27 cellular contexts compared by ENCODE assay signal in the genomic region with DNA sequence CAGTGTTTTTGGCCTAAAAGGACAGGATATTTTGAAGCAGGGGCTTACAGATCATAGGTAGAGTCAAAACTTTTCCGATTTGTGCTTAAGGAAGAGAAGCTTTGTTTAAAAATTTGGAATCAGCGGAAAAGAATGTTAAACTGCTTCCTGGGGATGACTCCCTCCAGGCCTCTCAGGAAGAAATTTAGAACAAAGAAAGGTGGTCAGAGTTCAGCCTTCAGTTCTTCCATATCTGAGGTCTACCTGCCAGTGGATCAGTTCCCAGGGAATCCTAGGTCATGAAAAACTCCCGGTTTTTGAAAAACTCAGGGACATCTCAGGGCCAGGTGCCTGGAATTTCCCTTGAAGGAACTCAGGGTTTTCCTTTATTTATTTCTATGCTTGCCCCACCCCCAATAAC.
DNase-seq lines count a peak whose midpoint lies in the region; ATAC-seq and TF ChIP-seq lines count a peak whose summit lies in the region.
"Had no signal": no experiment of that assay in that cellular context is flagged by ENCODE, and none has a peak within 500 bp of the region (broad histone marks: within the 10 kb centered on the region; RNA-seq: fewer than 3 reads in every experiment).

No MANE protein-coding gene starts in this region.

- H3K27ac Mint-ChIP-seq in WTC11, result peak overlapping the region; percentile 92
- H3K27ac Mint-ChIP-seq: IgD-negative memory B cell; natural killer cell treated with Interleukin-12 subunit alpha and Interleukin-12 subunit beta and Interleukin-15 and Interleukin-18, amount 100 ng/mL, for 72 hours; T-helper 2 cell treated with Interferon-gamma antibody and Interleukin-4, amounts not matched to agents 5 μg/mL and 100 μg/mL, for 36 hours; type B pancreatic cell had no signal

- H3K4me3 ChIP-seq in heart left ventricle (no peak overlapping the region), iPS-20b (ENCODE audit: low read length) (peak overlapping the region; percentile 8; the same call in 1 of the 2 replicates), spleen (no peak overlapping the region)
- H3K4me3 ChIP-seq: GM12878, MG63, right lobe of liver had no signal

- TF ChIP-seq CTCF in heart left ventricle (IDR thresholded peaks at IDR 0.05) (no peak), WTC11 (IDR thresholded peaks at IDR 0.05) (no peak), spleen (IDR thresholded peaks at IDR 0.05 in 8 of 11, conservative IDR thresholded peaks at IDR 0.05 in 3 of 11) (no peak)

- no peaks in the 10 kb centered on the region for H3K36me3 ChIP-seq in heart left ventricle
- H3K36me3 ChIP-seq in iPS-20b (ENCODE audit: insufficient read depth, low read depth, low read length), result no peaks in the 10 kb centered on the region
- H3K36me3 ChIP-seq in spleen, result peaks cover 0 to 5% (median 0%) of the 10 kb centered on the region in 6 donors
- H3K36me3 ChIP-seq: MG63, right lobe of liver had no signal

- H3K27me3 ChIP-seq in heart left ventricle (no peaks in the 10 kb centered on the region), iPS-20b (ENCODE audit: insufficient read depth, low read length) (no peaks in the 10 kb centered on the region), spleen (replicated peaks in 1 of 7) (no peaks in the 10 kb centered on the region)
- H3K27me3 ChIP-seq: MG63, right lobe of liver had no signal

- H3K36me3 Mint-ChIP-seq in WTC11, result no peaks in the 10 kb centered on the region
- H3K36me3 Mint-ChIP-seq: CD8-positive, alpha-beta memory T cell; natural killer cell treated with Interleukin-12 subunit alpha and Interleukin-12 subunit beta and Interleukin-15 and Interleukin-18, amount 100 ng/mL, for 72 hours had no signal

- CTCF ChIA-PET in WTC11 (lab: Charles Lee), result interaction anchor here (1.0 kb wide), 1 partner anchor 42 kb away, joined by 4 read pairs; no protein-coding TSS in a partner anchor

- H3K9ac ChIP-seq in iPS-20b (ENCODE audit: low read depth, low read length), result peak overlapping the region; percentile 80; the same call in 1 of the 2 replicates
- H3K9ac ChIP-seq: parathyroid adenoma, SK-N-SH had no signal

- H3K27ac ChIP-seq in heart left ventricle, result peak overlapping the region in 8 of 12 donors; percentile 10 to 50 (median 30)
- peak overlapping the region; percentile 59 for H3K27ac ChIP-seq in iPS-20b (ENCODE audit: low read length)
- peak overlapping the region in 5 of 8 donors; percentile 1 to 40 (median 31) for H3K27ac ChIP-seq in spleen
- H3K27ac ChIP-seq: parathyroid adenoma, right lobe of liver had no signal

- H3K4me3 Mint-ChIP-seq in WTC11, result peak overlapping the region; percentile 30
- H3K4me3 Mint-ChIP-seq: CD8-positive, alpha-beta memory T cell; IgD-negative memory B cell; natural killer cell treated with Interleukin-12 subunit alpha and Interleukin-12 subunit beta and Interleukin-15 and Interleukin-18, amount 100 ng/mL, for 72 hours; T-helper 2 cell treated with Interferon-gamma antibody and Interleukin-4, amounts not matched to agents 5 μg/mL and 100 μg/mL, for 36 hours; type B pancreatic cell had no signal

- no peaks in the 10 kb centered on the region for H3K9me3 Mint-ChIP-seq in WTC11
- H3K9me3 Mint-ChIP-seq: CD8-positive, alpha-beta memory T cell; IgD-negative memory B cell; natural killer cell treated with Interleukin-12 subunit alpha and Interleukin-12 subunit beta and Interleukin-15 and Interleukin-18, amount 100 ng/mL, for 72 hours; T-helper 2 cell treated with Interferon-gamma antibody and Interleukin-4, amounts not matched to agents 5 μg/mL and 100 μg/mL, for 36 hours; type B pancreatic cell had no signal

- H3K4me1 Mint-ChIP-seq in WTC11, result peaks cover 54% of the 10 kb centered on the region

- H3K4me1 ChIP-seq in heart left ventricle (peaks cover 0 to 30% (median 11%) of the 10 kb centered on the region in 12 donors), iPS-20b (ENCODE audit: insufficient read depth, low read length) (peaks cover 44% of the 10 kb centered on the region), spleen (peaks cover 0 to 15% (median 5%) of the 10 kb centered on the region in 6 donors)
- H3K4me1 ChIP-seq: parathyroid adenoma, right lobe of liver had no signal

- H3K9me3 ChIP-seq in heart left ventricle (no peaks in the 10 kb centered on the region), iPS-20b (ENCODE audit: insufficient read depth, low read depth, low read length) (no peaks in the 10 kb centered on the region), spleen (no peaks in the 10 kb centered on the region)
- H3K9me3 ChIP-seq: MG63, right lobe of liver, SK-N-SH had no signal

- intact Hi-C loops in heart left ventricle (cut with DNase I) (no loop called here), left ventricle myocardium superior (cut with micrococcal nuclease) (no loop called here), spleen (cut with DNase I; ENCODE audit: low total_unique reads) (no loop called here)

- POLR2A ChIA-PET in WTC11 (lab: Charles Lee), result interaction anchor here (0.7 kb wide), 1 partner anchor 122 kb away, joined by 3 read pairs; no protein-coding TSS in a partner anchor

- ATAC-seq in heart left ventricle (peak in 1 of 4 donors; percentile 58), left ventricle myocardium superior (no peak), WTC11 (peak; percentile 61), HG02938 (IDR thresholded peaks at IDR 0.05; ENCODE audit: unreplicated experiment) (no peak)
- ATAC-seq: GM12878; natural killer cell treated with Interleukin-12 subunit alpha and Interleukin-12 subunit beta and Interleukin-15 and Interleukin-18, amount 100 ng/mL, for 72 hours had no signal

- no peaks in the 10 kb centered on the region for H3K27me3 Mint-ChIP-seq in WTC11 (ENCODE audit: low read depth)
- H3K27me3 Mint-ChIP-seq: CD8-positive, alpha-beta memory T cell; IgD-negative memory B cell; natural killer cell treated with Interleukin-12 subunit alpha and Interleukin-12 subunit beta and Interleukin-15 and Interleukin-18, amount 100 ng/mL, for 72 hours; type B pancreatic cell had no signal

- no peak for DNase-seq in heart left ventricle
- DNase-seq in left ventricle myocardium superior, result no peak
- no peak for DNase-seq in WTC11 (ENCODE audit: low spot score)
- no peak for DNase-seq in spleen
- DNase-seq in amygdala (lab: John Stamatoyannopoulos, UW), result no peak
- DNase-seq in activated CD4-positive, alpha-beta T cell treated with anti-CD3 and anti-CD28 coated beads, Interleukin-2, amount 50 U/mL, for 1 hour, result no peak
- DNase-seq: 8988T; activated CD4-positive, CD25-positive, alpha-beta regulatory T cell; activated T-cell treated with anti-CD3 and anti-CD28 coated beads, Interleukin-2, amount 50 U/mL, for 1 hour; CD8-positive, alpha-beta memory T cell; central memory CD4-positive, alpha-beta T cell; DMS53; mesenchymal stem cell; MG63; NCI-H1436; NCI-H524 treated with DMSO at 0.1 percent for 48 hours; right lobe of liver; SK-N-SH; stimulated activated CD8-positive, alpha-beta memory T cell treated with anti-CD3 and anti-CD28 coated beads, Interleukin-4, amount 100 ng/mL, for 48 hours had no signal

- WGBS in heart left ventricle, 4 donors, result 60 to 77% (median 66%) methylated on average over 3 of the region's 3 CpGs
- WGBS in spleen, 5 donors, result 69 to 87% (median 79%) methylated on average over 3 of the region's 3 CpGs

- TF ChIP-seq POLR2A in heart left ventricle (IDR thresholded peaks at IDR 0.05) (no peak), spleen (IDR thresholded peaks at IDR 0.05) (no peak)

TF ChIP-seq in WTC11, 78 proteins besides CTCF, POLR2A, EP300 and RAD21:
- TF ChIP-seq ATF1 (CRISPR knock-in tag; IDR thresholded peaks at IDR 0.05), result no peak
- TF ChIP-seq, protein P1, sequence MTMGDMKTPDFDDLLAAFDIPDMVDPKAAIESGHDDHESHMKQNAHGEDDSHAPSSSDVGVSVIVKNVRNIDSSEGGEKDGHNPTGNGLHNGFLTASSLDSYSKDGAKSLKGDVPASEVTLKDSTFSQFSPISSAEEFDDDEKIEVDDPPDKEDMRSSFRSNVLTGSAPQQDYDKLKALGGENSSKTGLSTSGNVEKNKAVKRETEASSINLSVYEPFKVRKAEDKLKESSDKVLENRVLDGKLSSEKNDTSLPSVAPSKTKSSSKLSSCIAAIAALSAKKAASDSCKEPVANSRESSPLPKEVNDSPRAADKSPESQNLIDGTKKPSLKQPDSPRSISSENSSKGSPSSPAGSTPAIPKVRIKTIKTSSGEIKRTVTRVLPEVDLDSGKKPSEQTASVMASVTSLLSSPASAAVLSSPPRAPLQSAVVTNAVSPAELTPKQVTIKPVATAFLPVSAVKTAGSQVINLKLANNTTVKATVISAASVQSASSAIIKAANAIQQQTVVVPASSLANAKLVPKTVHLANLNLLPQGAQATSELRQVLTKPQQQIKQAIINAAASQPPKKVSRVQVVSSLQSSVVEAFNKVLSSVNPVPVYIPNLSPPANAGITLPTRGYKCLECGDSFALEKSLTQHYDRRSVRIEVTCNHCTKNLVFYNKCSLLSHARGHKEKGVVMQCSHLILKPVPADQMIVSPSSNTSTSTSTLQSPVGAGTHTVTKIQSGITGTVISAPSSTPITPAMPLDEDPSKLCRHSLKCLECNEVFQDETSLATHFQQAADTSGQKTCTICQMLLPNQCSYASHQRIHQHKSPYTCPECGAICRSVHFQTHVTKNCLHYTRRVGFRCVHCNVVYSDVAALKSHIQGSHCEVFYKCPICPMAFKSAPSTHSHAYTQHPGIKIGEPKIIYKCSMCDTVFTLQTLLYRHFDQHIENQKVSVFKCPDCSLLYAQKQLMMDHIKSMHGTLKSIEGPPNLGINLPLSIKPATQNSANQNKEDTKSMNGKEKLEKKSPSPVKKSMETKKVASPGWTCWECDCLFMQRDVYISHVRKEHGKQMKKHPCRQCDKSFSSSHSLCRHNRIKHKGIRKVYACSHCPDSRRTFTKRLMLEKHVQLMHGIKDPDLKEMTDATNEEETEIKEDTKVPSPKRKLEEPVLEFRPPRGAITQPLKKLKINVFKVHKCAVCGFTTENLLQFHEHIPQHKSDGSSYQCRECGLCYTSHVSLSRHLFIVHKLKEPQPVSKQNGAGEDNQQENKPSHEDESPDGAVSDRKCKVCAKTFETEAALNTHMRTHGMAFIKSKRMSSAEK (CRISPR knock-in tag; IDR thresholded peaks at IDR 0.05; ENCODE audit: borderline replicate concordance), result no peak
TF ChIP-seq in WTC11: peak in this region for 0.
